Comparison of ENCODE assay signal across 8 cellular contexts in genomic region chr21:37712204-37712934, GRCh38.
DNase-seq lines count a peak whose midpoint lies in the region; ATAC-seq and TF ChIP-seq lines count a peak whose summit lies in the region.

No MANE protein-coding gene starts in this region.

- no peaks in the 10 kb centered on the region for H3K36me3 ChIP-seq in colonic mucosa
- H3K36me3 ChIP-seq in liver (ENCODE audit: control insufficient read depth in 4 of 4, insufficient read depth in 3 of 4, low read depth in 1 of 4, low read length in 3 of 4) = no peaks in the 10 kb centered on the region

- no peaks in the 10 kb centered on the region for H3K4me1 ChIP-seq in colonic mucosa
- peaks cover 0 to 3% (median 0%) of the 10 kb centered on the region in 4 donors for H3K4me1 ChIP-seq in liver (ENCODE audit: control insufficient read depth in 4 of 4, insufficient read depth in 4 of 4, low read length in 3 of 4)

- ATAC-seq in HG02642 (IDR thresholded peaks at IDR 0.05; ENCODE audit: poor library complexity, unreplicated experiment) = peak; percentile 71
- ATAC-seq in T-helper 17 cell = peak; percentile 54

- WGBS in liver = 3% methylated on average over 1 of the region's 1 CpG

- no peak overlapping the region for H3K4me3 Mint-ChIP-seq in T-helper 17 cell

- H3K9me3 ChIP-seq in T-helper 17 cell (ENCODE audit: control insufficient read depth, low read length, poor library complexity, severe bottlenecking) (no peaks in the 10 kb centered on the region), colonic mucosa (no peaks in the 10 kb centered on the region), liver (ENCODE audit: control insufficient read depth in 4 of 4, low read length in 3 of 4) (no peaks in the 10 kb centered on the region)

- peak; percentile 81 to 83 for TF ChIP-seq RAD21 in liver (IDR thresholded peaks at IDR 0.05)

- peaks cover 61% of the 10 kb centered on the region for H3K27me3 Mint-ChIP-seq in T-helper 17 cell

- H3K36me3 Mint-ChIP-seq in T-helper 17 cell (ENCODE audit: low read depth) = no peaks in the 10 kb centered on the region

- TF ChIP-seq CTCF in colonic mucosa (IDR thresholded peaks at IDR 0.05) = peak; percentile 63
- TF ChIP-seq CTCF in liver (IDR thresholded peaks at IDR 0.05; ENCODE audit: low read depth, low read length, missing input control) = peak; percentile 73

- no peak overlapping the region for H3K4me3 ChIP-seq in colonic mucosa
- H3K4me3 ChIP-seq in liver (ENCODE audit: low read depth in 1 of 3, low read length in 3 of 3) = no peak overlapping the region

- no peaks in the 10 kb centered on the region for H3K4me1 Mint-ChIP-seq in T-helper 17 cell

- intact Hi-C loops in colonic mucosa (cut with DNase I) = loop anchor here (5.0 to 10.0 kb wide), 2 partner anchors 415 to 642 kb away; no protein-coding TSS in a partner anchor

- H3K27ac ChIP-seq in colonic mucosa = no peak overlapping the region
- H3K27ac ChIP-seq in liver (ENCODE audit: low read depth in 1 of 2, low read length in 2 of 2) = no peak overlapping the region

- DNase-seq in NCI-H2171 treated with DMSO at 0.1 percent for 48 hours (lab: John Stamatoyannopoulos, UW) = peak; percentile 60
- no peak for DNase-seq in NCI-H2171 (lab: John Stamatoyannopoulos, UW)
- DNase-seq in NCI-H146 treated with DMSO at 0.1 percent for 48 hours (lab: John Stamatoyannopoulos, UW; ENCODE audit: unreplicated experiment) = peak; percentile 5
- no peak for DNase-seq in T-helper 17 cell
- DNase-seq in colonic mucosa = peak; percentile 55
- DNase-seq in stimulated activated CD8-positive, alpha-beta memory T cell treated with anti-CD3 and anti-CD28 coated beads, Interleukin-4, amount 100 ng/mL, for 48 hours = peak; percentile 68

- H3K9ac ChIP-seq in colonic mucosa (ENCODE audit: low read depth in 2 of 2, low read length in 2 of 2) = no peak overlapping the region
- no peak overlapping the region for H3K9ac ChIP-seq in liver (ENCODE audit: low read depth in 1 of 2, low read length in 2 of 2)

- no peak overlapping the region for H3K27ac Mint-ChIP-seq in T-helper 17 cell

- H3K27me3 ChIP-seq in colonic mucosa (no peaks in the 10 kb centered on the region), liver (ENCODE audit: control insufficient read depth in 4 of 4, insufficient read depth in 4 of 4, low read length in 3 of 4) (no peaks in the 10 kb centered on the region)

TF ChIP-seq in liver, 16 proteins besides CTCF, POLR2A, EP300 and RAD21:
- TF ChIP-seq HNF4G (IDR thresholded peaks at IDR 0.05) (no peak), REST (IDR thresholded peaks at IDR 0.05) (no peak), ZBTB33 (IDR thresholded peaks at IDR 0.05) (no peak), SP1 (IDR thresholded peaks at IDR 0.05) (no peak), JUND (IDR thresholded peaks at IDR 0.05) (no peak), RXRA (IDR thresholded peaks at IDR 0.05) (no peak), FOXA2 (IDR thresholded peaks at IDR 0.05) (no peak), TAF1 (conservative IDR thresholded peaks at IDR 0.05) (no peak), GABPA (IDR thresholded peaks at IDR 0.05 in 1 of 2, conservative IDR thresholded peaks at IDR 0.05 in 1 of 2) (no peak), NR2F2 (IDR thresholded peaks at IDR 0.05) (no peak), EGR1 (IDR thresholded peaks at IDR 0.05; ENCODE audit: low read depth in 2 of 2) (no peak), FOXA1 (IDR thresholded peaks at IDR 0.05) (no peak), HNF4A (conservative IDR thresholded peaks at IDR 0.05) (no peak), YY1 (IDR thresholded peaks at IDR 0.05) (no peak)
- TF ChIP-seq, protein P1, sequence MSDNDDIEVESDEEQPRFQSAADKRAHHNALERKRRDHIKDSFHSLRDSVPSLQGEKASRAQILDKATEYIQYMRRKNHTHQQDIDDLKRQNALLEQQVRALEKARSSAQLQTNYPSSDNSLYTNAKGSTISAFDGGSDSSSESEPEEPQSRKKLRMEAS (IDR thresholded peaks at IDR 0.05) = no peak
- TF ChIP-seq, protein P2, sequence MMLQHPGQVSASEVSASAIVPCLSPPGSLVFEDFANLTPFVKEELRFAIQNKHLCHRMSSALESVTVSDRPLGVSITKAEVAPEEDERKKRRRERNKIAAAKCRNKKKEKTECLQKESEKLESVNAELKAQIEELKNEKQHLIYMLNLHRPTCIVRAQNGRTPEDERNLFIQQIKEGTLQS (IDR thresholded peaks at IDR 0.05) = no peak

Comparison
In these comparisons a context has a peak if more than half of its experiments do, and no peak if none do; other contexts are left out.
1. DNase-seq: peak in NCI-H2171 treated with DMSO at 0.1 percent for 48 hours (single experiment), NCI-H146 treated with DMSO at 0.1 percent for 48 hours (single experiment), colonic mucosa (single experiment) and stimulated activated CD8-positive, alpha-beta memory T cell treated with anti-CD3 and anti-CD28 coated beads, Interleukin-4, amount 100 ng/mL, for 48 hours (single experiment); none in NCI-H2171 (single experiment) and T-helper 17 cell (0 of 3).